8 cellular contexts compared by ENCODE assay signal in genomic region chr2:120231564-120231973, GRCh38. TPM values are rescaled to one million over a fixed set of nuclear protein-coding genes. Genes with fewer than 3 reads are reported as not detected.
DNase-seq lines count a peak whose midpoint lies in the region; ATAC-seq and TF ChIP-seq lines count a peak whose summit lies in the region.

No MANE protein-coding gene starts in this region.

- peak overlapping the region; percentile 99 for H3K27ac Mint-ChIP-seq in activated naive CD8-positive, alpha-beta T cell treated with anti-CD3 and anti-CD28 coated beads for 36 hours
- no peak overlapping the region for H3K27ac Mint-ChIP-seq in HFFc6

- no peaks in the 10 kb centered on the region for H3K27me3 Mint-ChIP-seq in activated naive CD8-positive, alpha-beta T cell treated with anti-CD3 and anti-CD28 coated beads for 36 hours
- peaks cover 6% of the 10 kb centered on the region; the same call in 1 of the 2 replicates for H3K27me3 Mint-ChIP-seq in HFFc6 (ENCODE audit: insufficient read depth)

- peaks cover 57% of the 10 kb centered on the region for H3K4me1 Mint-ChIP-seq in activated naive CD8-positive, alpha-beta T cell treated with anti-CD3 and anti-CD28 coated beads for 36 hours
- H3K4me1 Mint-ChIP-seq in HFFc6 (ENCODE audit: low read depth), result peaks cover under 1% of the 10 kb centered on the region; the same call in 1 of the 2 replicates

- H3K9me3 Mint-ChIP-seq in activated naive CD8-positive, alpha-beta T cell treated with anti-CD3 and anti-CD28 coated beads for 36 hours, result peaks cover 4% of the 10 kb centered on the region
- H3K9me3 Mint-ChIP-seq in HFFc6, result no peaks in the 10 kb centered on the region

- no peak for TF ChIP-seq CTCF in HFFc6 (IDR thresholded peaks at IDR 0.05)

- peak; percentile 20 for ATAC-seq in GM19023 (IDR thresholded peaks at IDR 0.05; ENCODE audit: unreplicated experiment)
- ATAC-seq in HG03060 (IDR thresholded peaks at IDR 0.05; ENCODE audit: low read depth, unreplicated experiment), result peak; percentile 4
- ATAC-seq in HG02870 (IDR thresholded peaks at IDR 0.05; ENCODE audit: unreplicated experiment), result no peak

- H3K4me3 Mint-ChIP-seq in activated naive CD8-positive, alpha-beta T cell treated with anti-CD3 and anti-CD28 coated beads for 36 hours, result peak overlapping the region; percentile 90
- H3K4me3 Mint-ChIP-seq in HFFc6, result no peak overlapping the region

- no peak for DNase-seq in activated naive CD8-positive, alpha-beta T cell treated with anti-CD3 and anti-CD28 coated beads for 36 hours
- peak; percentile 47 for DNase-seq in stimulated activated CD4-positive, alpha-beta T cell treated with anti-CD3 and anti-CD28 coated beads, Interleukin-1b, Interleukin-23, amount 100 ng/mL, for 48 hours
- DNase-seq in NCI-H146 (lab: John Stamatoyannopoulos, UW) (no peak), AG20443 (ENCODE audit: low spot score) (no peak), HFFc6 (no peak)

- H3K36me3 Mint-ChIP-seq in activated naive CD8-positive, alpha-beta T cell treated with anti-CD3 and anti-CD28 coated beads for 36 hours, result peaks cover 7% of the 10 kb centered on the region
- H3K36me3 Mint-ChIP-seq in HFFc6 (ENCODE audit: low read depth), result no peaks in the 10 kb centered on the region; the same call in 1 of the 2 replicates

RNA-seq across cellular contexts. Expression of gene TMEM185B, which starts 8.4 kb away (rescaled TPM):
- total RNA-seq in activated naive CD8-positive, alpha-beta T cell treated with anti-CD3 and anti-CD28 coated beads for 36 hours, result 10 to 100 TPM; 23.2 to 24.2 TPM
- total RNA-seq in HFFc6 (2021; fragmentation: NEBNext Ultra II Directional; extraction: Animal tissue kit (Norgen Biotek cat#: 25700)), result 10 to 100 TPM; 29.2 to 36.4 (median 31.3) TPM

RNA-seq across cellular contexts. Expression of gene RALB, which starts 21.1 kb away (rescaled TPM):
- 10 to 100 TPM; 16.6 to 16.7 TPM for total RNA-seq in activated naive CD8-positive, alpha-beta T cell treated with anti-CD3 and anti-CD28 coated beads for 36 hours
- 10 to 100 TPM; 60.1 to 72.5 (median 69.2) TPM for total RNA-seq in HFFc6 (2021; fragmentation: NEBNext Ultra II Directional; extraction: Animal tissue kit (Norgen Biotek cat#: 25700))
